1 cellular context compared by ENCODE assay signal in genomic region chr5:133612021-133612860, GRCh38.
A peak's percentile ranks its signal among the peaks of the same experiment; 100 is the strongest.
TF ChIP-seq lines count a peak whose summit lies in the region.

TSS of gene FSTL4 (minus strand) at chr5:133612541.

TF ChIP-seq in WTC11, 78 proteins besides CTCF, POLR2A, EP300 and RAD21 (continued from another document):
- TF ChIP-seq ATF6 (CRISPR knock-in tag; IDR thresholded peaks at IDR 0.05) (no peak), MXD4 (CRISPR knock-in tag; IDR thresholded peaks at IDR 0.05; ENCODE audit: borderline replicate concordance) (no peak), SP1 (CRISPR knock-in tag; conservative IDR thresholded peaks at IDR 0.05) (peak; percentile 54; the same call in 1 of the 2 replicates), CREM (CRISPR knock-in tag; IDR thresholded peaks at IDR 0.05) (peak; percentile 67; the same call in 1 of the 2 replicates), NFYB (CRISPR knock-in tag; conservative IDR thresholded peaks at IDR 0.05; ENCODE audit: low read depth) (0 out of 2 replicates have a peak, but pooled peaks have one; percentile 41), IRF1 (CRISPR knock-in tag; IDR thresholded peaks at IDR 0.05) (no peak), HMGA2 (CRISPR knock-in tag; IDR thresholded peaks at IDR 0.05) (no peak), NR3C1 (CRISPR knock-in tag; conservative IDR thresholded peaks at IDR 0.05; ENCODE audit: low read depth) (0 out of 2 replicates have a peak, but pooled peaks have one; percentile 44), ELF4 (CRISPR knock-in tag; IDR thresholded peaks at IDR 0.05; ENCODE audit: low read depth) (no peak), NR1H2 (CRISPR knock-in tag; IDR thresholded peaks at IDR 0.05) (no peak), TP53 (CRISPR knock-in tag; IDR thresholded peaks at IDR 0.05) (peak; percentile 94), PRRX2 (CRISPR knock-in tag; IDR thresholded peaks at IDR 0.05) (no peak), USF2 (CRISPR knock-in tag; IDR thresholded peaks at IDR 0.05) (0 out of 2 replicates have a peak, but pooled peaks have one; percentile 36), ZNF396 (CRISPR knock-in tag; IDR thresholded peaks at IDR 0.05; ENCODE audit: borderline replicate concordance) (no peak), ZNF416 (CRISPR knock-in tag; IDR thresholded peaks at IDR 0.05) (no peak), TCF7 (CRISPR knock-in tag; IDR thresholded peaks at IDR 0.05; ENCODE audit: low read depth) (no peak), OVOL2 (CRISPR knock-in tag; IDR thresholded peaks at IDR 0.05; ENCODE audit: borderline replicate concordance) (no peak), ZBTB21 (CRISPR knock-in tag; IDR thresholded peaks at IDR 0.05; ENCODE audit: borderline replicate concordance) (0 out of 2 replicates have a peak, but pooled peaks have one; percentile 64), ZNF425 (CRISPR knock-in tag; conservative IDR thresholded peaks at IDR 0.05) (no peak), GTF2I (CRISPR knock-in tag; conservative IDR thresholded peaks at IDR 0.05) (no peak), IRF2 (CRISPR knock-in tag; IDR thresholded peaks at IDR 0.05; ENCODE audit: borderline replicate concordance, low read depth) (no peak), TEAD1 (CRISPR knock-in tag; IDR thresholded peaks at IDR 0.05) (peak; percentile 80; the same call in 1 of the 2 replicates)
- TF ChIP-seq, protein P1, sequence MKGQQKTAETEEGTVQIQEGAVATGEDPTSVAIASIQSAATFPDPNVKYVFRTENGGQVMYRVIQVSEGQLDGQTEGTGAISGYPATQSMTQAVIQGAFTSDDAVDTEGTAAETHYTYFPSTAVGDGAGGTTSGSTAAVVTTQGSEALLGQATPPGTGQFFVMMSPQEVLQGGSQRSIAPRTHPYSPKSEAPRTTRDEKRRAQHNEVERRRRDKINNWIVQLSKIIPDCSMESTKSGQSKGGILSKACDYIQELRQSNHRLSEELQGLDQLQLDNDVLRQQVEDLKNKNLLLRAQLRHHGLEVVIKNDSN (CRISPR knock-in tag; IDR thresholded peaks at IDR 0.05): no peak
- TF ChIP-seq, protein P2, sequence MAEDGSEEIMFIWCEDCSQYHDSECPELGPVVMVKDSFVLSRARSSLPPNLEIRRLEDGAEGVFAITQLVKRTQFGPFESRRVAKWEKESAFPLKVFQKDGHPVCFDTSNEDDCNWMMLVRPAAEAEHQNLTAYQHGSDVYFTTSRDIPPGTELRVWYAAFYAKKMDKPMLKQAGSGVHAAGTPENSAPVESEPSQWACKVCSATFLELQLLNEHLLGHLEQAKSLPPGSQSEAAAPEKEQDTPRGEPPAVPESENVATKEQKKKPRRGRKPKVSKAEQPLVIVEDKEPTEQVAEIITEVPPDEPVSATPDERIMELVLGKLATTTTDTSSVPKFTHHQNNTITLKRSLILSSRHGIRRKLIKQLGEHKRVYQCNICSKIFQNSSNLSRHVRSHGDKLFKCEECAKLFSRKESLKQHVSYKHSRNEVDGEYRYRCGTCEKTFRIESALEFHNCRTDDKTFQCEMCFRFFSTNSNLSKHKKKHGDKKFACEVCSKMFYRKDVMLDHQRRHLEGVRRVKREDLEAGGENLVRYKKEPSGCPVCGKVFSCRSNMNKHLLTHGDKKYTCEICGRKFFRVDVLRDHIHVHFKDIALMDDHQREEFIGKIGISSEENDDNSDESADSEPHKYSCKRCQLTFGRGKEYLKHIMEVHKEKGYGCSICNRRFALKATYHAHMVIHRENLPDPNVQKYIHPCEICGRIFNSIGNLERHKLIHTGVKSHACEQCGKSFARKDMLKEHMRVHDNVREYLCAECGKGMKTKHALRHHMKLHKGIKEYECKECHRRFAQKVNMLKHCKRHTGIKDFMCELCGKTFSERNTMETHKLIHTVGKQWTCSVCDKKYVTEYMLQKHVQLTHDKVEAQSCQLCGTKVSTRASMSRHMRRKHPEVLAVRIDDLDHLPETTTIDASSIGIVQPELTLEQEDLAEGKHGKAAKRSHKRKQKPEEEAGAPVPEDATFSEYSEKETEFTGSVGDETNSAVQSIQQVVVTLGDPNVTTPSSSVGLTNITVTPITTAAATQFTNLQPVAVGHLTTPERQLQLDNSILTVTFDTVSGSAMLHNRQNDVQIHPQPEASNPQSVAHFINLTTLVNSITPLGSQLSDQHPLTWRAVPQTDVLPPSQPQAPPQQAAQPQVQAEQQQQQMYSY (CRISPR knock-in tag; IDR thresholded peaks at IDR 0.05): peak; percentile 41; the same call in 1 of the 2 replicates
- TF ChIP-seq, protein P3, sequence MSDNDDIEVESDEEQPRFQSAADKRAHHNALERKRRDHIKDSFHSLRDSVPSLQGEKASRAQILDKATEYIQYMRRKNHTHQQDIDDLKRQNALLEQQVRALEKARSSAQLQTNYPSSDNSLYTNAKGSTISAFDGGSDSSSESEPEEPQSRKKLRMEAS (CRISPR knock-in tag; IDR thresholded peaks at IDR 0.05): peak; percentile 48; the same call in 1 of the 2 replicates
- TF ChIP-seq, protein P4, sequence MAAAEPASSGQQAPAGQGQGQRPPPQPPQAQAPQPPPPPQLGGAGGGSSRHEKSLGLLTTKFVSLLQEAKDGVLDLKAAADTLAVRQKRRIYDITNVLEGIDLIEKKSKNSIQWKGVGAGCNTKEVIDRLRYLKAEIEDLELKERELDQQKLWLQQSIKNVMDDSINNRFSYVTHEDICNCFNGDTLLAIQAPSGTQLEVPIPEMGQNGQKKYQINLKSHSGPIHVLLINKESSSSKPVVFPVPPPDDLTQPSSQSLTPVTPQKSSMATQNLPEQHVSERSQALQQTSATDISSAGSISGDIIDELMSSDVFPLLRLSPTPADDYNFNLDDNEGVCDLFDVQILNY (CRISPR knock-in tag; IDR thresholded peaks at IDR 0.05): 0 out of 2 replicates have a peak, but pooled peaks have one; percentile 36
TF ChIP-seq in WTC11: peak in this region for 15.
